Comparison of ENCODE assay signal across 29 cellular contexts in genomic region chr2:186135697-186136096, GRCh38.
A peak's percentile ranks its signal among the peaks of the same experiment; 100 is the strongest.
DNase-seq lines count a peak whose midpoint lies in the region; ATAC-seq, FAIRE-seq and TF ChIP-seq lines count a peak whose summit lies in the region.
"Had no signal": no experiment of that assay in that cellular context is flagged by ENCODE, and none has a peak within 500 bp of the region (broad histone marks: within the 10 kb centered on the region; RNA-seq: fewer than 3 reads in every experiment).

No MANE protein-coding gene starts in this region.

- H3K56ac ChIP-seq in IMR-90 (ENCODE audit: extremely low read depth, insufficient read depth, low read length) = no peak overlapping the region

- no peak overlapping the region for H4K91ac ChIP-seq in IMR-90 (ENCODE audit: insufficient read depth, low read depth, low read length)

- no peak overlapping the region for H3K27ac Mint-ChIP-seq in stimulated activated naive B cell treated with anti-CD40 and anti-IgM and Interleukin-4, amounts not matched to agents 10 μg/mL and 1 μg/mL and 100 μg/mL, for 72 hours
- H3K27ac Mint-ChIP-seq in nephron progenitor cell = no peak overlapping the region
- H3K27ac Mint-ChIP-seq: activated CD4-positive, alpha-beta T cell treated with anti-CD3 and anti-CD28 coated beads, Interleukin-2, amount 10 ng/mL, durations not matched to agents 7 days and 5 days; activated T-helper 1 cell treated with anti-CD3 and anti-CD28 coated beads, Interleukin-12 subunit alpha, Interleukin-12 subunit beta, Interleukin-2, Interleukin-4 antibody, amounts not matched to agents 30 ng/mL and 10 ng/mL and 1 ng/mL, durations not matched to agents 14 hours and 24 hours and 36 hours; CD4-positive, alpha-beta memory T cell; naive B cell; stimulated activated memory B cell treated with anti-CD40 and anti-IgM and Interleukin-4, amounts not matched to agents 10 μg/mL and 1 μg/mL and 100 μg/mL, for 72 hours had no signal

- no peak overlapping the region for H3K9ac ChIP-seq in IMR-90 (ENCODE audit: low read depth, low read length)

- no peak overlapping the region for H3K23ac ChIP-seq in IMR-90 (ENCODE audit: low read depth, low read length)

- no peaks in the 10 kb centered on the region for H3K36me3 ChIP-seq in IMR-90 (ENCODE audit: control insufficient read depth, insufficient read depth, low read length)
- no peaks in the 10 kb centered on the region for H3K36me3 ChIP-seq in osteoblast (ENCODE audit: insufficient read depth, low read length)
- H3K36me3 ChIP-seq: thoracic aorta, vagina had no signal

- H3K4me3 ChIP-seq in IMR-90 (ENCODE audit: insufficient read depth, low read depth, low read length) = no peak overlapping the region
- no peak overlapping the region for H3K4me3 ChIP-seq in osteoblast (ENCODE audit: insufficient read depth, low read length)
- H3K4me3 ChIP-seq: SK-N-MC, thoracic aorta, vagina had no signal

- H2AK5ac ChIP-seq in IMR-90 (ENCODE audit: low read depth, low read length) = no peak overlapping the region

- BruUV-seq in IMR-90 (replicated peaks; lab: Mats Ljungman, UMichigan) = no TSS peak

- no peak overlapping the region for H3K4ac ChIP-seq in IMR-90 (ENCODE audit: low read depth, low read length)

- 60% methylated on average over 1 of the region's 1 CpG; no CpG with 5 or more reads in 1 of the 2 experiments for WGBS in IMR-90 (ENCODE audit: extremely low coverage in 2 of 2, insufficient read length in 1 of 2), 2 experiments

- no peak for TF ChIP-seq POLR2A in IMR-90 (IDR thresholded peaks at IDR 0.05; ENCODE audit: low read depth, low read length)

- H3K36me3 Mint-ChIP-seq in stimulated activated naive B cell treated with anti-CD40 and anti-IgM and Interleukin-4, amounts not matched to agents 10 μg/mL and 1 μg/mL and 100 μg/mL, for 72 hours = no peaks in the 10 kb centered on the region
- H3K36me3 Mint-ChIP-seq in nephron progenitor cell (ENCODE audit: low read depth) = no peaks in the 10 kb centered on the region
- H3K36me3 Mint-ChIP-seq: CD4-positive, alpha-beta memory T cell; naive B cell; stimulated activated memory B cell treated with anti-CD40 and anti-IgM and Interleukin-4, amounts not matched to agents 10 μg/mL and 1 μg/mL and 100 μg/mL, for 72 hours had no signal

- in situ Hi-C loops in IMR-90 (cut with MboI; ENCODE audit: low sequenced_read_pairs) = no loop called here

- H2AK9ac ChIP-seq in IMR-90 (replicated peaks; ENCODE audit: low read depth, low read length, poor library complexity) = no peak overlapping the region

- no peak overlapping the region for H3K4me3 Mint-ChIP-seq in stimulated activated naive B cell treated with anti-CD40 and anti-IgM and Interleukin-4, amounts not matched to agents 10 μg/mL and 1 μg/mL and 100 μg/mL, for 72 hours
- H3K4me3 Mint-ChIP-seq in nephron progenitor cell = no peak overlapping the region
- H3K4me3 Mint-ChIP-seq: activated CD4-positive, alpha-beta T cell treated with anti-CD3 and anti-CD28 coated beads, Interleukin-2, amount 10 ng/mL, durations not matched to agents 7 days and 5 days; activated T-helper 1 cell treated with anti-CD3 and anti-CD28 coated beads, Interleukin-12 subunit alpha, Interleukin-12 subunit beta, Interleukin-2, Interleukin-4 antibody, amounts not matched to agents 30 ng/mL and 10 ng/mL and 1 ng/mL, durations not matched to agents 14 hours and 24 hours and 36 hours; CD4-positive, alpha-beta memory T cell; naive B cell; stimulated activated memory B cell treated with anti-CD40 and anti-IgM and Interleukin-4, amounts not matched to agents 10 μg/mL and 1 μg/mL and 100 μg/mL, for 72 hours had no signal

- H3K4me1 ChIP-seq in IMR-90 (ENCODE audit: control insufficient read depth, insufficient read depth, low read length) = no peaks in the 10 kb centered on the region
- H3K4me1 ChIP-seq in osteoblast (ENCODE audit: insufficient read depth, low read length) = peaks cover 3% of the 10 kb centered on the region
- H3K4me1 ChIP-seq: vagina had no signal

- H3K4me2 ChIP-seq in IMR-90 (ENCODE audit: low read depth, low read length) (no peak overlapping the region), osteoblast (ENCODE audit: insufficient read depth, low read length) (no peak overlapping the region)

- no peak overlapping the region for H2BK120ac ChIP-seq in IMR-90 (ENCODE audit: low read depth, low read length)

- no peak for TF ChIP-seq CTCF in IMR-90 (conservative IDR thresholded peaks at IDR 0.05; ENCODE audit: low read depth, low read length)
- TF ChIP-seq CTCF in osteoblast (IDR thresholded peaks at IDR 0.05; ENCODE audit: extremely low read depth, low read depth, low read length) = no peak
- TF ChIP-seq CTCF in nephron progenitor cell (IDR thresholded peaks at IDR 0.05) = no peak

- H4K5ac ChIP-seq in IMR-90 (ENCODE audit: low read depth, low read length) = no peak overlapping the region

- POLR2A ChIA-PET in IMR-90 (lab: Charles Lee; ENCODE audit: unreplicated experiment) = no interaction called here

- H3K9me3 ChIP-seq in IMR-90 (ENCODE audit: control insufficient read depth, insufficient read depth, low read length) (no peaks in the 10 kb centered on the region), osteoblast (ENCODE audit: low read depth, low read length) (no peaks in the 10 kb centered on the region)
- H3K9me3 ChIP-seq: thoracic aorta, vagina had no signal

- dilution Hi-C loops in IMR-90 (cut with HindIII; ENCODE audit: low sequenced_read_pairs, unreplicated experiment) = no loop called here

- DNase-seq in Ammon's horn (ENCODE audit: low spot score) (peak; percentile 10), IMR-90 (peak; percentile 3), osteoblast (ENCODE audit: insufficient read length, low spot score, missing footprints) (peak; percentile 41), Right ventricle myocardium superior (no peak), nephron progenitor cell (no peak), NCI-H526 (lab: John Stamatoyannopoulos, UW) (no peak)
- DNase-seq in stimulated activated naive B cell treated with anti-CD40 and anti-IgM and Interleukin-4, amounts not matched to agents 10 μg/mL and 1 μg/mL and 100 μg/mL, for 72 hours = no peak
- DNase-seq: activated CD4-positive, alpha-beta T cell treated with anti-CD3 and anti-CD28 coated beads, Interleukin-2, amount 10 ng/mL, durations not matched to agents 7 days and 5 days; activated naive CD4-positive, alpha-beta T cell treated with anti-CD3 and anti-CD28 coated beads, Interleukin-2, amount 50 U/mL, for 16 hours; aorta; CD4-positive, alpha-beta memory T cell; central memory CD4-positive, alpha-beta T cell; DMS 273 treated with DMSO at 0.1 percent for 48 hours; foreskin melanocyte; H7; naive B cell; NCI-H1694; NCI-H510A treated with DMSO at 0.1 percent for 48 hours; nucleus accumbens; RPMI8226; stimulated activated CD4-positive, alpha-beta T cell treated with anti-CD3 and anti-CD28 coated beads, Interleukin-4, amount 100 ng/mL, for 1 hour; T-helper 2 cell had no signal

- H3K27ac ChIP-seq in IMR-90 (ENCODE audit: insufficient read depth, low read length) (no peak overlapping the region), osteoblast (ENCODE audit: low read depth, low read length) (no peak overlapping the region)
- H3K27ac ChIP-seq: SK-N-MC, thoracic aorta, vagina, VCaP had no signal

- no peak overlapping the region for H2BK15ac ChIP-seq in IMR-90 (ENCODE audit: low read depth, low read length)

- H2BK5ac ChIP-seq in IMR-90 (ENCODE audit: low read depth, low read length, poor library complexity, severe bottlenecking) = no peak overlapping the region

- no peak overlapping the region for H3K18ac ChIP-seq in IMR-90 (ENCODE audit: low read depth, low read length)

- no peak overlapping the region for H4K8ac ChIP-seq in IMR-90 (ENCODE audit: low read depth in 2 of 2, low read length in 2 of 2)

- ATAC-seq in IMR-90 (ENCODE audit: low read depth) (no peak; the same call in 1 of the 2 replicates), Right ventricle myocardium superior (ENCODE audit: poor library complexity) (no peak)
- no peak for ATAC-seq in stimulated activated naive B cell treated with anti-CD40 and anti-IgM and Interleukin-4, amounts not matched to agents 10 μg/mL and 1 μg/mL and 100 μg/mL, for 72 hours (replicated peaks)
- ATAC-seq: stimulated activated memory B cell treated with anti-CD40 and anti-IgM and Interleukin-4, amounts not matched to agents 10 μg/mL and 1 μg/mL and 100 μg/mL, for 72 hours had no signal

- no peak for TF ChIP-seq RAD21 in IMR-90 (IDR thresholded peaks at IDR 0.05; ENCODE audit: low read length)

- H4K20me1 ChIP-seq in IMR-90 (ENCODE audit: insufficient read depth, low read length) = no peaks in the 10 kb centered on the region
- H4K20me1 ChIP-seq in osteoblast (ENCODE audit: insufficient read depth, low read length) = no peaks in the 10 kb centered on the region

- intact Hi-C loops in IMR-90 (cut with micrococcal nuclease) = no loop called here
- intact Hi-C loops in Right ventricle myocardium superior (cut with DNase I) = no loop called here

- H2AFZ ChIP-seq in IMR-90 (replicated peaks; ENCODE audit: low read length, poor library complexity) (no peak overlapping the region), osteoblast (ENCODE audit: low read length) (no peak overlapping the region)

- H3K9me1 ChIP-seq in IMR-90 (ENCODE audit: insufficient read depth, low read length) = no peaks in the 10 kb centered on the region

- H3K4me1 Mint-ChIP-seq in stimulated activated naive B cell treated with anti-CD40 and anti-IgM and Interleukin-4, amounts not matched to agents 10 μg/mL and 1 μg/mL and 100 μg/mL, for 72 hours = no peaks in the 10 kb centered on the region
- H3K4me1 Mint-ChIP-seq in nephron progenitor cell = peaks cover 5% of the 10 kb centered on the region
- H3K4me1 Mint-ChIP-seq: activated CD4-positive, alpha-beta T cell treated with anti-CD3 and anti-CD28 coated beads, Interleukin-2, amount 10 ng/mL, durations not matched to agents 7 days and 5 days; CD4-positive, alpha-beta memory T cell; naive B cell; stimulated activated memory B cell treated with anti-CD40 and anti-IgM and Interleukin-4, amounts not matched to agents 10 μg/mL and 1 μg/mL and 100 μg/mL, for 72 hours had no signal

- H3K9me3 Mint-ChIP-seq in stimulated activated naive B cell treated with anti-CD40 and anti-IgM and Interleukin-4, amounts not matched to agents 10 μg/mL and 1 μg/mL and 100 μg/mL, for 72 hours = no peaks in the 10 kb centered on the region
- H3K9me3 Mint-ChIP-seq in nephron progenitor cell = no peaks in the 10 kb centered on the region
- H3K9me3 Mint-ChIP-seq: activated CD4-positive, alpha-beta T cell treated with anti-CD3 and anti-CD28 coated beads, Interleukin-2, amount 10 ng/mL, durations not matched to agents 7 days and 5 days; activated T-helper 1 cell treated with anti-CD3 and anti-CD28 coated beads, Interleukin-12 subunit alpha, Interleukin-12 subunit beta, Interleukin-2, Interleukin-4 antibody, amounts not matched to agents 30 ng/mL and 10 ng/mL and 1 ng/mL, durations not matched to agents 14 hours and 24 hours and 36 hours; naive B cell; stimulated activated memory B cell treated with anti-CD40 and anti-IgM and Interleukin-4, amounts not matched to agents 10 μg/mL and 1 μg/mL and 100 μg/mL, for 72 hours had no signal

- H3K79me1 ChIP-seq in IMR-90 (ENCODE audit: low read depth in 1 of 2, low read length in 2 of 2) = no peaks in the 10 kb centered on the region

- H2BK20ac ChIP-seq in IMR-90 (ENCODE audit: low read depth, low read length) = no peak overlapping the region

- CTCF ChIA-PET in IMR-90 (lab: Yijun Ruan, JAX) = interaction anchor here (0.6 kb wide), 1 partner anchor 475 kb away, joined by 3 read pairs; no protein-coding TSS in a partner anchor

- H3K79me2 ChIP-seq in osteoblast (ENCODE audit: insufficient read depth, low read length) = no peaks in the 10 kb centered on the region

- FAIRE-seq in endometrium (lab: Jason Lieb, UNC) = peak; percentile 63

- H3K14ac ChIP-seq in IMR-90 (replicated peaks; ENCODE audit: low read depth, low read length) = no peak overlapping the region

- no peaks in the 10 kb centered on the region for H3K27me3 Mint-ChIP-seq in stimulated activated naive B cell treated with anti-CD40 and anti-IgM and Interleukin-4, amounts not matched to agents 10 μg/mL and 1 μg/mL and 100 μg/mL, for 72 hours
- H3K27me3 Mint-ChIP-seq in nephron progenitor cell (ENCODE audit: low read depth, poor library complexity) = peaks cover 7% of the 10 kb centered on the region
- H3K27me3 Mint-ChIP-seq: activated CD4-positive, alpha-beta T cell treated with anti-CD3 and anti-CD28 coated beads, Interleukin-2, amount 10 ng/mL, durations not matched to agents 7 days and 5 days; CD4-positive, alpha-beta memory T cell; naive B cell; stimulated activated memory B cell treated with anti-CD40 and anti-IgM and Interleukin-4, amounts not matched to agents 10 μg/mL and 1 μg/mL and 100 μg/mL, for 72 hours had no signal

- no peaks in the 10 kb centered on the region for H3K27me3 ChIP-seq in IMR-90 (ENCODE audit: control insufficient read depth, insufficient read depth, low read length)
- H3K27me3 ChIP-seq in osteoblast (ENCODE audit: insufficient read depth, low read length) = no peaks in the 10 kb centered on the region
- H3K27me3 ChIP-seq: vagina had no signal

Comparison
In these comparisons a context has a peak if more than half of its experiments do, and no peak if none do; other contexts are left out.
1. DNase-seq: peak in Ammon's horn (single experiment), IMR-90 (single experiment) and osteoblast (single experiment); none in stimulated activated naive B cell treated with anti-CD40 and anti-IgM and Interleukin-4, amounts not matched to agents 10 μg/mL and 1 μg/mL and 100 μg/mL, for 72 hours (single experiment), Right ventricle myocardium superior (single experiment), nephron progenitor cell (single experiment) and NCI-H526 (0 of 2).